In genomic region chr1:2050482-2050792, GRCh38 we compare ENCODE assay signal across 8 cellular contexts. TPM values are rescaled to one million over a fixed set of nuclear protein-coding genes. Genes with fewer than 3 reads are reported as not detected.
A peak's percentile ranks its signal among the peaks of the same experiment; 100 is the strongest.
DNase-seq lines count a peak whose midpoint lies in the region; ATAC-seq, FAIRE-seq and TF ChIP-seq lines count a peak whose summit lies in the region.
"Had no signal": no experiment of that assay in that cellular context is flagged by ENCODE, and none has a peak within 500 bp of the region (broad histone marks: within the 10 kb centered on the region; RNA-seq: fewer than 3 reads in every experiment).

No MANE protein-coding gene starts in this region.

- H3K27me3 ChIP-seq in Peyer's patch: no peaks in the 10 kb centered on the region
- H3K27me3 ChIP-seq in prostate gland (replicated peaks; ENCODE audit: insufficient read depth): no peaks in the 10 kb centered on the region

- no peak for DNase-seq in Peyer's patch
- DNase-seq in fibroblast of villous mesenchyme (ENCODE audit: low read depth): peak; percentile 4
- DNase-seq in prostate gland (ENCODE audit: low spot score): no peak
- DNase-seq in RCC 7860 (ENCODE audit: low spot score): no peak

- H3K4me1 ChIP-seq in Peyer's patch (peaks cover 4 to 38% (median 15%) of the 10 kb centered on the region in 4 donors), prostate gland (replicated peaks) (no peaks in the 10 kb centered on the region)

- FAIRE-seq in RCC 7860 (lab: Jason Lieb, UNC): no peak

- intact Hi-C loops in prostate gland (cut with DNase I): no loop called here

- TF ChIP-seq CTCF in Peyer's patch (IDR thresholded peaks at IDR 0.05) (no peak), fibroblast of villous mesenchyme (IDR thresholded peaks at IDR 0.05; ENCODE audit: insufficient read depth, low read depth, low read length) (no peak), prostate gland (IDR thresholded peaks at IDR 0.05) (no peak)

- peak; percentile 20 for ATAC-seq in GM21825 (IDR thresholded peaks at IDR 0.05; ENCODE audit: unreplicated experiment)
- ATAC-seq in GM19328 (IDR thresholded peaks at IDR 0.05; ENCODE audit: unreplicated experiment): no peak
- ATAC-seq in GM21576 (IDR thresholded peaks at IDR 0.05; ENCODE audit: unreplicated experiment): no peak

- 0% methylated on average over 5 of the region's 45 CpGs for WGBS in prostate gland

- H3K9me3 ChIP-seq in Peyer's patch: no peaks in the 10 kb centered on the region
- H3K9me3 ChIP-seq in prostate gland: no peaks in the 10 kb centered on the region

- peak; percentile 20 to 22 for TF ChIP-seq POLR2A in Peyer's patch (IDR thresholded peaks at IDR 0.05)
- no peak for TF ChIP-seq POLR2A in prostate gland (IDR thresholded peaks at IDR 0.05)

- H3K27ac ChIP-seq in Peyer's patch (peak overlapping the region; percentile 68 to 96 (median 86)), prostate gland (peak overlapping the region; percentile 66 to 86)

- H3K4me3 ChIP-seq in Peyer's patch (peak overlapping the region; percentile 61 to 99 (median 81)), fibroblast of villous mesenchyme (ENCODE audit: low read depth, low read length) (peak overlapping the region; percentile 42), prostate gland (peak overlapping the region; percentile 70 to 81)

- peaks cover 0 to 2% (median 0%) of the 10 kb centered on the region in 3 donors for H3K36me3 ChIP-seq in Peyer's patch
- H3K36me3 ChIP-seq in prostate gland: no peaks in the 10 kb centered on the region

RNA-seq across cellular contexts. Expression of gene PRKCZ, which starts 0.2 kb away (rescaled TPM):
- 100 to 1,000 TPM in 2 of 4 donors, 10 to 100 TPM in 2; 51.2 to 105 (median 93.6) TPM for total RNA-seq in Peyer's patch
- total RNA-seq in fibroblast of villous mesenchyme: 2.6 and 5.2 TPM in 2 replicates
- 10 to 100 TPM; 34.5 to 46.7 TPM for total RNA-seq in prostate gland

RNA-seq across cellular contexts. Expression of gene GABRD, which starts 31.3 kb away (rescaled TPM):
- total RNA-seq in Peyer's patch: not detected
- total RNA-seq in fibroblast of villous mesenchyme: not detected in 2 replicates
- total RNA-seq in prostate gland: 1 to 10 TPM in 1 of 2 donors, under 1 TPM in 1; 0.32 to 7.6 TPM

RNA-seq across cellular contexts. Expression of gene CFAP74, which starts 46.9 kb away (rescaled TPM):
- total RNA-seq in Peyer's patch: 1 to 10 TPM in 1 of 4 donors, under 1 TPM in 2, not detected in 1; 0.35 to 1.1 (median 0.83) TPM
- not detected in 2 replicates for total RNA-seq in fibroblast of villous mesenchyme
- total RNA-seq in prostate gland: 1 to 10 TPM in 1 of 2 donors, not detected in 1; 9.1 TPM
- total RNA-seq: esophagus mucosa had no signal
